ENCODE assay signal across 8 cellular contexts in the genomic region with DNA sequence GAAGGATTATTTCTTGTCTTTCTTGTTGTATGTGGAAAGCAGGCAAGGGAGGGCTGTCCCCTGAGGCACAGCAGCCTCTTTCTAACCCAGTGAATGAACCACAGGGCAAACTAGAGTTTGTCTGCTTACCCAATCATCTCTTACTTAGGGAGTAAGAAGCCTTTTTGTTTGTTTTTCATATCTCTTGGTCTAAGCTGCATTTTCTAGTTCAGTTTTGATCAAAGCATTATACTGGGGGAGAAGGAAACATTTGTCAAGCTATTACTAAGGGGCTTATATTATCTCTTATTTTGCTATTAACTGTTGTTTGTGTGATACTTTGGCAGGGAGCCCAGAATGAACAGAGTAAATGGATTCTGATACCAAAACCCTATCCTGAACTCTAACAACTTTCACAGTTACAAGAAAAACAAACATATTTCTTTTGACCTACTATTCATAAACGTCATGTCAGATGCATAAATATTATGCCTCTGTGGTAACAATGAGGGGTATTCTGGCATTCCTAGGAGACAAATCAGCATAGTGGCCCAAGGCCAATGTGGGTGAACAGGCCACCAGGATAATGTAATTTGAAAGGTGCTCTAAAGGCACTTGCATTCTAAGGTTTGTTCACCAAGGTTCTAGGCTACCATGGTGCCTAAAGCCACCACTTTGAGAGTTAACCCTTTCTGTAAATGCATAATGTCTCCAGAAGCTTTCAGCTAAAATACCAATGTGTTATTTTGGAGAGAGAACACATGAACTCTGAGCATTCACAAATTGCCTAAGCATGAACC.
A peak's percentile ranks its signal among the peaks of the same experiment; 100 is the strongest.
DNase-seq lines count a peak whose midpoint lies in the region; ATAC-seq and TF ChIP-seq lines count a peak whose summit lies in the region.

No MANE protein-coding gene starts in this region.

- H3K9me3 ChIP-seq in stomach: no peaks in the 10 kb centered on the region

- intact Hi-C loops in Right ventricle myocardium superior (cut with DNase I): no loop called here
- intact Hi-C loops in stomach (cut with DNase I; ENCODE audit: low total_unique reads): no loop called here

- TF ChIP-seq CTCF in stomach (IDR thresholded peaks at IDR 0.05): no peak

- WGBS in stomach, 5 donors: 0 to 13% (median 6%) methylated on average over 1 of the region's 1 CpG

- H3K4me1 ChIP-seq in stomach: peaks cover 4 to 19% (median 14%) of the 10 kb centered on the region in 4 donors

- TF ChIP-seq EP300 in stomach (IDR thresholded peaks at IDR 0.05): no peak

- H3K36me3 ChIP-seq in stomach: no peaks in the 10 kb centered on the region

- peak; percentile 98 for DNase-seq in HT-29 (ENCODE audit: low spot score)
- peak; percentile 68 for DNase-seq in Right ventricle myocardium superior
- peak; percentile 38 for DNase-seq in stomach
- DNase-seq in T-helper 1 cell: no peak
- DNase-seq in NOMO-1 (lab: John Stamatoyannopoulos, UW; ENCODE audit: unreplicated experiment in 2 of 2): no peak
- no peak for DNase-seq in SK-N-DZ (ENCODE audit: low spot score)
- no peak for DNase-seq in activated naive CD4-positive, alpha-beta T cell (lab: John Stamatoyannopoulos, UW)

- H3K27me3 ChIP-seq in stomach: no peaks in the 10 kb centered on the region

- peak; percentile 80 for ATAC-seq in SK-N-SH treated with all-trans-retinoic acid at 6 μM for 48 hours
- peak; percentile 94 for ATAC-seq in Right ventricle myocardium superior (ENCODE audit: poor library complexity)

- no peak for TF ChIP-seq POLR2A in stomach (IDR thresholded peaks at IDR 0.05)

- H3K27ac ChIP-seq in stomach: peak overlapping the region; percentile 33 to 74 (median 45)

- H3K4me3 ChIP-seq in stomach: no peak overlapping the region

TF ChIP-seq in SK-N-SH treated with all-trans-retinoic acid at 6 μM for 48 hours, 23 proteins besides CTCF, POLR2A, EP300 and RAD21 (continues in another document):
- TF ChIP-seq ARNTL (CRISPR knock-in tag; IDR thresholded peaks at IDR 0.05; ENCODE audit: borderline replicate concordance, low read depth) (no peak), CSRNP3 (CRISPR knock-in tag; IDR thresholded peaks at IDR 0.05) (no peak; the same call in 1 of the 2 replicates), BACH2 (CRISPR knock-in tag; IDR thresholded peaks at IDR 0.05; ENCODE audit: borderline replicate concordance) (no peak), GLIS3 (CRISPR knock-in tag; IDR thresholded peaks at IDR 0.05) (no peak), ZNF8 (CRISPR knock-in tag; IDR thresholded peaks at IDR 0.05) (peak; percentile 15; the same call in 1 of the 2 replicates), CSDC2 (CRISPR knock-in tag; IDR thresholded peaks at IDR 0.05) (peak; percentile 84), ZNF565 (CRISPR knock-in tag; conservative IDR thresholded peaks at IDR 0.05; ENCODE audit: low read depth) (no peak), ZFP3 (CRISPR knock-in tag; IDR thresholded peaks at IDR 0.05) (0 out of 2 replicates have a peak, but pooled peaks have one; percentile 70), ZC3H10 (CRISPR knock-in tag; IDR thresholded peaks at IDR 0.05) (peak; percentile 85), RARB (CRISPR knock-in tag; IDR thresholded peaks at IDR 0.05) (no peak), TOX (CRISPR knock-in tag; IDR thresholded peaks at IDR 0.05; ENCODE audit: borderline replicate concordance) (peak; percentile 55; the same call in 1 of the 2 replicates), TSHZ2 (CRISPR knock-in tag; IDR thresholded peaks at IDR 0.05) (peak; percentile 24), POU6F1 (CRISPR knock-in tag; IDR thresholded peaks at IDR 0.05; ENCODE audit: borderline replicate concordance, low read depth) (peak; percentile 28; the same call in 1 of the 2 replicates), TCF4 (CRISPR knock-in tag; IDR thresholded peaks at IDR 0.05; ENCODE audit: borderline replicate concordance) (peak; percentile 47; the same call in 1 of the 2 replicates), ISL1 (CRISPR knock-in tag; IDR thresholded peaks at IDR 0.05) (peak; percentile 98), PATZ1 (CRISPR knock-in tag; IDR thresholded peaks at IDR 0.05; ENCODE audit: borderline replicate concordance) (peak; percentile 50; the same call in 1 of the 2 replicates), SNAI2 (CRISPR knock-in tag; IDR thresholded peaks at IDR 0.05) (peak; percentile 84; the same call in 1 of the 2 replicates), CREB5 (CRISPR knock-in tag; IDR thresholded peaks at IDR 0.05; ENCODE audit: low read depth) (peak; percentile 89), ESRRG (CRISPR knock-in tag; IDR thresholded peaks at IDR 0.05) (no peak), PPARA (CRISPR knock-in tag; IDR thresholded peaks at IDR 0.05; ENCODE audit: borderline replicate concordance) (no peak), ZNF70 (CRISPR knock-in tag; IDR thresholded peaks at IDR 0.05) (no peak), ZFP30 (CRISPR knock-in tag; IDR thresholded peaks at IDR 0.05) (no peak)

Comparison
In these comparisons a context has a peak if more than half of its experiments do, and no peak if none do; other contexts are left out.
1. DNase-seq: peak in HT-29 (single experiment), Right ventricle myocardium superior (single experiment) and stomach (single experiment); none in T-helper 1 cell (0 of 5), NOMO-1 (0 of 2), SK-N-DZ (single experiment) and activated naive CD4-positive, alpha-beta T cell (0 of 4).